ENCODE assay signal across 11 cellular contexts in genomic region chrX:74119016-74119910, GRCh38.
A peak's percentile ranks its signal among the peaks of the same experiment; 100 is the strongest.
DNase-seq lines count a peak whose midpoint lies in the region; ATAC-seq and TF ChIP-seq lines count a peak whose summit lies in the region.
"Had no signal": no experiment of that assay in that cellular context is flagged by ENCODE, and none has a peak within 500 bp of the region (broad histone marks: within the 10 kb centered on the region; RNA-seq: fewer than 3 reads in every experiment).

No MANE protein-coding gene starts in this region.

- H3K27me3 Mint-ChIP-seq in activated naive CD8-positive, alpha-beta T cell treated with anti-CD3 and anti-CD28 coated beads, Interleukin-2, amount 50 U/mL, for 24 hours, result no peaks in the 10 kb centered on the region
- H3K27me3 Mint-ChIP-seq in activated naive CD8-positive, alpha-beta T cell treated with anti-CD3 and anti-CD28 coated beads for 36 hours, result no peaks in the 10 kb centered on the region
- H3K27me3 Mint-ChIP-seq in type B pancreatic cell, result no peaks in the 10 kb centered on the region
- H3K27me3 Mint-ChIP-seq: activated CD4-positive, alpha-beta T cell treated with anti-CD3 and anti-CD28 coated beads for 36 hours; activated naive CD8-positive, alpha-beta T cell treated with anti-CD3 and anti-CD28 coated beads, Interleukin-2, amount 10 ng/mL, durations not matched to agents 7 days and 5 days had no signal

- no peak for DNase-seq in activated naive CD8-positive, alpha-beta T cell treated with anti-CD3 and anti-CD28 coated beads, Interleukin-2, amount 50 U/mL, for 24 hours
- DNase-seq in activated naive CD8-positive, alpha-beta T cell treated with anti-CD3 and anti-CD28 coated beads for 36 hours, result no peak
- DNase-seq in RKO (ENCODE audit: low spot score) (peak; percentile 60), fibroblast of gingiva (ENCODE audit: low read depth) (peak; percentile 4), type B pancreatic cell (ENCODE audit: extremely low spot score, unreplicated experiment) (no peak), amniotic stem cell (lab: John Stamatoyannopoulos, UW) (no peak), NCI-H82 treated with DMSO at 0.1 percent for 48 hours (lab: John Stamatoyannopoulos, UW; ENCODE audit: unreplicated experiment) (no peak)
- DNase-seq: activated CD4-positive, alpha-beta T cell treated with anti-CD3 and anti-CD28 coated beads for 36 hours; activated naive CD8-positive, alpha-beta T cell treated with anti-CD3 and anti-CD28 coated beads, Interleukin-2, amount 10 ng/mL, durations not matched to agents 7 days and 5 days; NCI-H1092 had no signal

- TF ChIP-seq CTCF in type B pancreatic cell (conservative IDR thresholded peaks at IDR 0.05), result no peak

- no peaks in the 10 kb centered on the region for H3K9me3 Mint-ChIP-seq in activated naive CD8-positive, alpha-beta T cell treated with anti-CD3 and anti-CD28 coated beads, Interleukin-2, amount 50 U/mL, for 24 hours
- no peaks in the 10 kb centered on the region for H3K9me3 Mint-ChIP-seq in activated naive CD8-positive, alpha-beta T cell treated with anti-CD3 and anti-CD28 coated beads for 36 hours
- H3K9me3 Mint-ChIP-seq in type B pancreatic cell, result no peaks in the 10 kb centered on the region
- H3K9me3 Mint-ChIP-seq: activated naive CD8-positive, alpha-beta T cell treated with anti-CD3 and anti-CD28 coated beads, Interleukin-2, amount 10 ng/mL, durations not matched to agents 7 days and 5 days had no signal

- H3K4me3 Mint-ChIP-seq in activated naive CD8-positive, alpha-beta T cell treated with anti-CD3 and anti-CD28 coated beads, Interleukin-2, amount 50 U/mL, for 24 hours, result no peak overlapping the region
- no peak overlapping the region for H3K4me3 Mint-ChIP-seq in activated naive CD8-positive, alpha-beta T cell treated with anti-CD3 and anti-CD28 coated beads for 36 hours
- no peak overlapping the region for H3K4me3 Mint-ChIP-seq in type B pancreatic cell
- H3K4me3 Mint-ChIP-seq: activated CD4-positive, alpha-beta T cell treated with anti-CD3 and anti-CD28 coated beads for 36 hours; activated naive CD8-positive, alpha-beta T cell treated with anti-CD3 and anti-CD28 coated beads, Interleukin-2, amount 10 ng/mL, durations not matched to agents 7 days and 5 days had no signal

- no peak overlapping the region for H3K27ac Mint-ChIP-seq in activated naive CD8-positive, alpha-beta T cell treated with anti-CD3 and anti-CD28 coated beads, Interleukin-2, amount 50 U/mL, for 24 hours
- H3K27ac Mint-ChIP-seq in activated naive CD8-positive, alpha-beta T cell treated with anti-CD3 and anti-CD28 coated beads for 36 hours, result no peak overlapping the region
- peak overlapping the region; percentile 88 for H3K27ac Mint-ChIP-seq in type B pancreatic cell
- H3K27ac Mint-ChIP-seq: activated CD4-positive, alpha-beta T cell treated with anti-CD3 and anti-CD28 coated beads for 36 hours; activated naive CD8-positive, alpha-beta T cell treated with anti-CD3 and anti-CD28 coated beads, Interleukin-2, amount 10 ng/mL, durations not matched to agents 7 days and 5 days had no signal

- H3K36me3 Mint-ChIP-seq in activated naive CD8-positive, alpha-beta T cell treated with anti-CD3 and anti-CD28 coated beads, Interleukin-2, amount 50 U/mL, for 24 hours (ENCODE audit: low read depth), result peaks cover 3% of the 10 kb centered on the region
- no peaks in the 10 kb centered on the region for H3K36me3 Mint-ChIP-seq in activated naive CD8-positive, alpha-beta T cell treated with anti-CD3 and anti-CD28 coated beads for 36 hours
- H3K36me3 Mint-ChIP-seq in type B pancreatic cell, result no peaks in the 10 kb centered on the region
- H3K36me3 Mint-ChIP-seq: activated naive CD8-positive, alpha-beta T cell treated with anti-CD3 and anti-CD28 coated beads, Interleukin-2, amount 10 ng/mL, durations not matched to agents 7 days and 5 days had no signal

- ATAC-seq in activated naive CD8-positive, alpha-beta T cell treated with anti-CD3 and anti-CD28 coated beads, Interleukin-2, amount 50 U/mL, for 24 hours, result peak; percentile 59
- ATAC-seq in GM18868 (IDR thresholded peaks at IDR 0.05; ENCODE audit: unreplicated experiment), result no peak
- ATAC-seq: activated CD4-positive, alpha-beta T cell treated with anti-CD3 and anti-CD28 coated beads for 36 hours had no signal

- no peaks in the 10 kb centered on the region for H3K4me1 Mint-ChIP-seq in activated naive CD8-positive, alpha-beta T cell treated with anti-CD3 and anti-CD28 coated beads, Interleukin-2, amount 50 U/mL, for 24 hours
- H3K4me1 Mint-ChIP-seq in activated naive CD8-positive, alpha-beta T cell treated with anti-CD3 and anti-CD28 coated beads for 36 hours, result no peaks in the 10 kb centered on the region
- H3K4me1 Mint-ChIP-seq in type B pancreatic cell (ENCODE audit: unreplicated experiment), result no peaks in the 10 kb centered on the region
- H3K4me1 Mint-ChIP-seq: activated CD4-positive, alpha-beta T cell treated with anti-CD3 and anti-CD28 coated beads for 36 hours; activated naive CD8-positive, alpha-beta T cell treated with anti-CD3 and anti-CD28 coated beads, Interleukin-2, amount 10 ng/mL, durations not matched to agents 7 days and 5 days had no signal

Comparison
In these comparisons a context has a peak if more than half of its experiments do, and no peak if none do; other contexts are left out.
1. DNase-seq: peak in RKO (single experiment) and fibroblast of gingiva (single experiment); none in activated naive CD8-positive, alpha-beta T cell treated with anti-CD3 and anti-CD28 coated beads, Interleukin-2, amount 50 U/mL, for 24 hours (single experiment), activated naive CD8-positive, alpha-beta T cell treated with anti-CD3 and anti-CD28 coated beads for 36 hours (single experiment), type B pancreatic cell (single experiment), amniotic stem cell (single experiment) and NCI-H82 treated with DMSO at 0.1 percent for 48 hours (single experiment).